8 cellular contexts compared by ENCODE assay signal in the genomic region with DNA sequence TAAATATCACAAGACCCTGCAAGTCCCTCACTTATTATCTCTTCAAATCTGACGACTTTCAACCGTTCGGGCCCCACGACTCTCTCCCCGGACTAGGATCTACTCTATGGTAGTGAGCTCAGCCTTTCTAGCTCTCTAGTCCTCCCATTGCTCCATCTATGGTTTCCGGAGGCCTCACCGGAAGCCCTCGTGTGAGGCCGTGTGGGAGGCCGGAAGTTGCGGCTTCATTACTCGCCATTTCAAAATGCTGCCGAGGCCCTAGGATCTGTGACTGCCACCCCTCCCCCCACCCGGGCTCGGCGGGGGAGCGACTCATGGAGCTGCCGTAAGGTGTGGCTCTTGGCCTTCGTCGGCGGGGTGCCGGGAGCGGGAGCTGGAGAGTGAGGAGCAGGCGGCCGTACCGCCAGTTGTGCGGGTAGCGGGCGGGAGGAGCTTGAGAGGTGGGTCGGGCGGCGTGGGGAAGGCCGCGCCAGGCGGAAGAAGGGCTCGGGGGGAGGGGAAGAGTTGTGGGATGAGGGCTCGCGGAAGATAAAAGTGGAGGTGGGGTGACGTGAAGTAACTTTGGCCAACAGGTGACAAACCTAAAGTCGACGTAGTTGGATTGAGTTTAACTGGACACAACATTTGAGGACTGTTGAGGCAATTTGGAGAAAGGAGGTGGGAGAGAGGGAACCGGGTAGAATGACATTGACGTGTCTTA. TPM values are rescaled to one million over a fixed set of nuclear protein-coding genes. Genes with fewer than 3 reads are reported as not detected.
DNase-seq lines count a peak whose midpoint lies in the region; ATAC-seq and TF ChIP-seq lines count a peak whose summit lies in the region.

A gene with protein sequence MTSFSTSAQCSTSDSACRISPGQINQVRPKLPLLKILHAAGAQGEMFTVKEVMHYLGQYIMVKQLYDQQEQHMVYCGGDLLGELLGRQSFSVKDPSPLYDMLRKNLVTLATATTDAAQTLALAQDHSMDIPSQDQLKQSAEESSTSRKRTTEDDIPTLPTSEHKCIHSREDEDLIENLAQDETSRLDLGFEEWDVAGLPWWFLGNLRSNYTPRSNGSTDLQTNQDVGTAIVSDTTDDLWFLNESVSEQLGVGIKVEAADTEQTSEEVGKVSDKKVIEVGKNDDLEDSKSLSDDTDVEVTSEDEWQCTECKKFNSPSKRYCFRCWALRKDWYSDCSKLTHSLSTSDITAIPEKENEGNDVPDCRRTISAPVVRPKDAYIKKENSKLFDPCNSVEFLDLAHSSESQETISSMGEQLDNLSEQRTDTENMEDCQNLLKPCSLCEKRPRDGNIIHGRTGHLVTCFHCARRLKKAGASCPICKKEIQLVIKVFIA (plus strand): TSS at position 227 of the 700 bp plus-strand sequence. CDS start 9,113 bp downstream, outside the sequence.

- DNase-seq in DMS79 treated with DMSO at 0.1 percent for 48 hours (lab: John Stamatoyannopoulos, UW) (peak; percentile 92), GM23248 (peak; percentile 99), Karpas-422 (peak; percentile 98), Peyer's patch (peak; percentile 89 to 96 (median 92)), esophagus muscularis mucosa (ENCODE audit: extremely low spot score) (peak; percentile 98)
- peak; percentile 89 for DNase-seq in activated T-cell treated with anti-CD3 and anti-CD28 coated beads, Interleukin-2, amount 50 U/mL, for 4 hours
- peak; percentile 82 for DNase-seq in stimulated activated CD8-positive, alpha-beta memory T cell treated with anti-CD3 and anti-CD28 coated beads, Interleukin-7, amount 100 ng/mL, for 24 hours (ENCODE audit: low read depth)

- H3K79me2 ChIP-seq in GM23248 (ENCODE audit: insufficient read depth) (peaks cover 51% of the 10 kb centered on the region), Karpas-422 (ENCODE audit: low read length) (peaks cover 51% of the 10 kb centered on the region)

- peaks cover 16% of the 10 kb centered on the region for H3K36me3 Mint-ChIP-seq in activated T-cell treated with anti-CD3 and anti-CD28 coated beads, Interleukin-2, amount 50 U/mL, for 4 hours (ENCODE audit: insufficient read depth)

- TF ChIP-seq CTCF in Peyer's patch (IDR thresholded peaks at IDR 0.05), result no peak
- peak in 1 of 3 experiments; percentile 14 for TF ChIP-seq CTCF in esophagus muscularis mucosa (IDR thresholded peaks at IDR 0.05)

- H3K27me3 ChIP-seq in GM23248 (replicated peaks; ENCODE audit: insufficient read depth), result no peaks in the 10 kb centered on the region
- no peaks in the 10 kb centered on the region for H3K27me3 ChIP-seq in Karpas-422 (ENCODE audit: low read length)
- H3K27me3 ChIP-seq in Peyer's patch, result no peaks in the 10 kb centered on the region
- H3K27me3 ChIP-seq in esophagus muscularis mucosa, result no peaks in the 10 kb centered on the region
- no peaks in the 10 kb centered on the region for H3K27me3 ChIP-seq in muscle layer of duodenum (ENCODE audit: low read depth, low read length)

- in situ Hi-C loops in GM23248 (cut with MboI), result no loop called here

- H3K9me2 ChIP-seq in GM23248 (ENCODE audit: insufficient read depth) (no peaks in the 10 kb centered on the region), Karpas-422 (replicated peaks; ENCODE audit: insufficient read depth, low read length) (no peaks in the 10 kb centered on the region)

- WGBS in GM23248 (ENCODE audit: low coverage in 1 of 2, low lambda C conversion rate in 2 of 2, missing lambda C conversion rate in 2 of 2), 2 experiments, result 1 to 2% methylated on average over 27 to 43 of the region's 43 CpGs
- WGBS in esophagus muscularis mucosa, result under 1% methylated on average over 29 of the region's 43 CpGs

- intact Hi-C loops in esophagus muscularis mucosa (cut with DNase I), result no loop called here

- no peaks in the 10 kb centered on the region for H3K9me3 ChIP-seq in GM23248 (ENCODE audit: low read depth)
- H3K9me3 ChIP-seq in Karpas-422 (ENCODE audit: low read length), result no peaks in the 10 kb centered on the region
- no peaks in the 10 kb centered on the region for H3K9me3 ChIP-seq in Peyer's patch
- no peaks in the 10 kb centered on the region for H3K9me3 ChIP-seq in esophagus muscularis mucosa
- no peaks in the 10 kb centered on the region for H3K9me3 ChIP-seq in muscle layer of duodenum (ENCODE audit: control insufficient read depth in 1 of 2, low read length in 2 of 2)

- no peak for TF ChIP-seq EP300 in esophagus muscularis mucosa (IDR thresholded peaks at IDR 0.05)

- peaks cover 10% of the 10 kb centered on the region for H3F3A ChIP-seq in GM23248 (ENCODE audit: insufficient read depth)

- no peak within 1 kb of the TSS for H3K4me3 Mint-ChIP-seq in activated T-cell treated with anti-CD3 and anti-CD28 coated beads, Interleukin-2, amount 50 U/mL, for 4 hours

- H3K36me3 ChIP-seq in GM23248 (ENCODE audit: low read depth) (no peaks in the 10 kb centered on the region), Karpas-422 (ENCODE audit: insufficient read depth, low read length) (peaks cover 24% of the 10 kb centered on the region), Peyer's patch (peaks cover 0 to 7% (median 0%) of the 10 kb centered on the region in 3 donors), esophagus muscularis mucosa (peaks cover 0 to 12% (median 4%) of the 10 kb centered on the region in 4 donors), muscle layer of duodenum (ENCODE audit: control insufficient read depth in 1 of 2, insufficient read depth in 2 of 2, low read length in 2 of 2) (peaks cover 0 to 3% of the 10 kb centered on the region in 2 donors)

- ATAC-seq in activated T-cell treated with anti-CD3 and anti-CD28 coated beads, Interleukin-2, amount 50 U/mL, for 4 hours, result peak; percentile 88 to 91

- H3K4me3 ChIP-seq in GM23248, result peak within 1 kb of the TSS; percentile 88
- peak within 1 kb of the TSS; percentile 90 for H3K4me3 ChIP-seq in Karpas-422 (ENCODE audit: low read length)
- peak within 1 kb of the TSS; percentile 61 to 85 (median 76) for H3K4me3 ChIP-seq in Peyer's patch
- H3K4me3 ChIP-seq in esophagus muscularis mucosa, result peak within 1 kb of the TSS; percentile 69 to 93 (median 82)
- peak within 1 kb of the TSS; percentile 88 to 98 for H3K4me3 ChIP-seq in muscle layer of duodenum (ENCODE audit: low read depth in 1 of 2, low read length in 2 of 2)

- H2AFZ ChIP-seq in GM23248 (peak within 1 kb of the TSS; percentile 98), Karpas-422 (ENCODE audit: low read length) (peak within 1 kb of the TSS; percentile 85)

- H3K4me1 ChIP-seq in GM23248 (ENCODE audit: insufficient read depth) (peaks cover 12% of the 10 kb centered on the region), Karpas-422 (ENCODE audit: low read length) (peaks cover 70% of the 10 kb centered on the region), Peyer's patch (peaks cover 0 to 24% (median 14%) of the 10 kb centered on the region in 4 donors), esophagus muscularis mucosa (peaks cover 28 to 49% (median 41%) of the 10 kb centered on the region in 4 donors), muscle layer of duodenum (ENCODE audit: control insufficient read depth in 1 of 2, insufficient read depth in 2 of 2, low read length in 2 of 2) (peaks cover 0 to 30% of the 10 kb centered on the region in 2 donors)

- H3K27ac ChIP-seq in GM23248 (peak within 1 kb of the TSS; percentile 77), Karpas-422 (ENCODE audit: low read length) (peak within 1 kb of the TSS; percentile 94), Peyer's patch (peak within 1 kb of the TSS; percentile 93 to 98 (median 96)), esophagus muscularis mucosa (replicated peaks in 1 of 4) (peak within 1 kb of the TSS; percentile 90 to 94 (median 92)), muscle layer of duodenum (ENCODE audit: low read length) (peak within 1 kb of the TSS; percentile 92)

- peaks cover 60% of the 10 kb centered on the region for H3K4me1 Mint-ChIP-seq in activated T-cell treated with anti-CD3 and anti-CD28 coated beads, Interleukin-2, amount 50 U/mL, for 4 hours (ENCODE audit: low read depth)

- peak; percentile 78 to 83 for TF ChIP-seq POLR2A in Peyer's patch (IDR thresholded peaks at IDR 0.05)
- peak; percentile 41 for TF ChIP-seq POLR2A in esophagus muscularis mucosa (IDR thresholded peaks at IDR 0.05; ENCODE audit: low read depth)

- H3K4me2 ChIP-seq in GM23248 (ENCODE audit: unreplicated experiment) (peak within 1 kb of the TSS; percentile 77), Karpas-422 (ENCODE audit: low read depth, low read length, poor library complexity, severe bottlenecking) (peak within 1 kb of the TSS; percentile 94)

- H3K9ac ChIP-seq in GM23248 (peak within 1 kb of the TSS; percentile 93), Karpas-422 (ENCODE audit: low read length) (peak within 1 kb of the TSS; percentile 94)

- H3K27me3 Mint-ChIP-seq in activated T-cell treated with anti-CD3 and anti-CD28 coated beads, Interleukin-2, amount 50 U/mL, for 4 hours (ENCODE audit: low read depth), result no peaks in the 10 kb centered on the region

- no peaks in the 10 kb centered on the region for H3K9me3 Mint-ChIP-seq in activated T-cell treated with anti-CD3 and anti-CD28 coated beads, Interleukin-2, amount 50 U/mL, for 4 hours

- H4K20me1 ChIP-seq in GM23248 (ENCODE audit: insufficient read depth) (peaks cover 5% of the 10 kb centered on the region), Karpas-422 (ENCODE audit: insufficient read depth, low read depth, low read length) (no peaks in the 10 kb centered on the region; the same call in 1 of the 2 replicates)

RNA-seq across cellular contexts. Expression of the gene that starts here (rescaled TPM):
- 12.6 and 17.2 TPM in 2 replicates for total RNA-seq in GM23248 (2014; rRNA removed; shearing (Covaris generic))
- polyA plus RNA-seq in GM23248 (2016; fragmentation: Nextera tagmentation; extraction: Ambion mirVana), result 9.6 and 11.7 TPM in 2 replicates
- 73.7 and 96.9 TPM in 2 replicates for total RNA-seq in Karpas-422 (2014; rRNA removed; shearing (Covaris generic); ENCODE audit: low replicate concordance)
- 100 to 1,000 TPM in 3 of 4 donors, 10 to 100 TPM in 1; 83.0 to 227 (median 125) TPM for total RNA-seq in Peyer's patch
- total RNA-seq in activated T-cell treated with anti-CD3 and anti-CD28 coated beads, Interleukin-2, amount 50 U/mL, for 4 hours, result 10 to 100 TPM; 57.4 to 70.3 (median 66.0) TPM
- 10 to 100 TPM; 21.6 to 51.1 (median 28.5) TPM for total RNA-seq in esophagus muscularis mucosa

Comparison
In these comparisons a context has a peak if more than half of its experiments do, and no peak if none do; other contexts are left out.
1. Peak in every context shown above with its lines: DNase-seq, ATAC-seq, H3K4me3 ChIP-seq and H3K27ac ChIP-seq.